In the genomic region with DNA sequence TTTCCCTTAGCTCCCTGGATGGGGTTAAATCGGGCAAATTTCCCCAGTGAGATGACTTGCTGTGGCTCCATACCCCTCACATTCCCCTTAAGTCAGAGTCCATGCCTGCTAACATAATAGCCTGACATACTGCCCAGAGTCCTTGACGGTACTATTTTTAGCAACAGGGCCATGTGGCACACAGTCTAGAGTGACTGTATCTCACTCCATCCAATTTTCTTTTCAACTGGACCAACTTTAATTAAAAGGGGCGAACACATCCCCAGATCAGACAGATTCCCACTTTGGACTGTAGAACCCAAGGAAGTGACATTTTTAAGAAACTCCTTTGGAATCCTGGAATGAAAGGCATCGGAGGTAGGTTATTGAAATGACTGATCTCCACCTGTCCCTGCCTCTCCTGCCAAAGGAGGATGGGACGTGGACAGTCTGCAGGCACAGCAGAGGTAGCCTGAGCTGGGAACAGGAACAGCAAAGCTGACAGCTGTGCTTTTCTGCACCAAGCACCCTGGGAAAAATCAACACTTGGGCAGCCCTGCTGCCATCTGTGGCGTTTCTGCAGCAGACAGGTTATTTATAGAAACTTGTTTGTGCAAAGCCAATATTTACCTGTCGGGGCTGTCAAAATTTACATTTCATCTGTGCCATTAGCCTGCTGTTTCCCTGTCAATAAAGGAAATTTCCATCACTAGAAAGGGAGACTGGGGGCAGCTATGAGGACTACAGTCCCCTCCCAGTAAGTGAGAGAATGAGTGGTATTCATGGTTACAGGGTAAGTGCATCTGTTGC, we compare ENCODE assay signal across 12 cellular contexts.
DNase-seq lines count a peak whose midpoint lies in the region; ATAC-seq and TF ChIP-seq lines count a peak whose summit lies in the region.
"Had no signal": no experiment of that assay in that cellular context is flagged by ENCODE, and none has a peak within 500 bp of the region (broad histone marks: within the 10 kb centered on the region; RNA-seq: fewer than 3 reads in every experiment).

No MANE protein-coding gene starts in this region.

- peak; percentile 97 for ATAC-seq in left ventricle myocardium superior
- no peak for ATAC-seq in HG03469 (IDR thresholded peaks at IDR 0.05; ENCODE audit: unreplicated experiment)
- ATAC-seq in GM18519 (IDR thresholded peaks at IDR 0.05; ENCODE audit: low FRiP score, unreplicated experiment) = no peak
- ATAC-seq in GM21515 (IDR thresholded peaks at IDR 0.05; ENCODE audit: unreplicated experiment) = no peak
- ATAC-seq: Panc1 had no signal

- intact Hi-C loops in left ventricle myocardium superior (cut with micrococcal nuclease) = no loop called here

- H3K27ac ChIP-seq in C4-2B = peak overlapping the region; percentile 81

- TF ChIP-seq CTCF in C4-2B (conservative IDR thresholded peaks at IDR 0.05) = no peak

- peak; percentile 79 for DNase-seq in NCI-H1105 treated with DMSO at 0.1 percent for 48 hours (lab: John Stamatoyannopoulos, UW)
- DNase-seq in NCI-H774 (lab: John Stamatoyannopoulos, UW) = peak; percentile 94
- DNase-seq in left ventricle myocardium superior = no peak
- no peak for DNase-seq in hepatic stellate cell (ENCODE audit: low spot score)
- DNase-seq: activated B cell treated with CpG ODN at 0.5 μM for 24 hours, GDM1, KBM-7 had no signal

Comparison
In these comparisons a context has a peak if more than half of its experiments do, and no peak if none do; other contexts are left out.
1. DNase-seq: peak in NCI-H1105 treated with DMSO at 0.1 percent for 48 hours (single experiment) and NCI-H774 (single experiment); none in left ventricle myocardium superior (single experiment) and hepatic stellate cell (single experiment).